19 cellular contexts compared by ENCODE assay signal in genomic region chr13:111915104-111915551, GRCh38.
DNase-seq lines count a peak whose midpoint lies in the region; ATAC-seq and TF ChIP-seq lines count a peak whose summit lies in the region.
"Had no signal": no experiment of that assay in that cellular context is flagged by ENCODE, and none has a peak within 500 bp of the region (broad histone marks: within the 10 kb centered on the region; RNA-seq: fewer than 3 reads in every experiment).

No MANE protein-coding gene starts in this region.

- no peaks in the 10 kb centered on the region for H3K36me3 ChIP-seq in H7 (replicated peaks; ENCODE audit: control insufficient read depth, insufficient read depth, low read length)
- H3K36me3 ChIP-seq in Peyer's patch: no peaks in the 10 kb centered on the region

- H3K27ac ChIP-seq in Peyer's patch: no peak overlapping the region

- ATAC-seq in GM18873 (IDR thresholded peaks at IDR 0.05; ENCODE audit: low FRiP score, unreplicated experiment) (no peak), GM18868 (IDR thresholded peaks at IDR 0.05; ENCODE audit: unreplicated experiment) (no peak)
- ATAC-seq: GM23338, HCT116 had no signal

- no peak for TF ChIP-seq POLR2A in Peyer's patch (IDR thresholded peaks at IDR 0.05)

- intact Hi-C loops in posterior vena cava (cut with DNase I): loop anchor here in 1 of 2 donors (5.0 kb wide), 1 partner anchor 623 kb away; no protein-coding TSS in a partner anchor

- DNase-seq in H7: peak; percentile 49
- DNase-seq in Peyer's patch: peak in 2 of 3 donors; percentile 2 to 31
- peak; percentile 48 for DNase-seq in islet precursor cell
- peak; percentile 67 for DNase-seq in posterior vena cava (ENCODE audit: low spot score)
- DNase-seq in NAMALWA (ENCODE audit: low spot score): no peak
- DNase-seq: CD4-positive, CD25-positive, alpha-beta regulatory T cell; DMS79; KBM-7; MM.1S; NCI-H1092 treated with DMSO at 0.1 percent for 48 hours; NCI-H1436 treated with DMSO at 0.1 percent for 48 hours; NCI-H1930; NCI-H774; OCI-M1; Right ventricle myocardium superior had no signal

- H3K27me3 ChIP-seq in H7 (ENCODE audit: control insufficient read depth, insufficient read depth, low read length) (no peaks in the 10 kb centered on the region), Peyer's patch (no peaks in the 10 kb centered on the region)

- no peaks in the 10 kb centered on the region for H3K9me3 ChIP-seq in Peyer's patch

- no peak for TF ChIP-seq CTCF in Peyer's patch (IDR thresholded peaks at IDR 0.05)

- H3K4me3 ChIP-seq in H7 (ENCODE audit: insufficient read depth, low read depth, low read length): no peak overlapping the region
- no peak overlapping the region for H3K4me3 ChIP-seq in Peyer's patch
- H3K4me3 ChIP-seq: GM23338 had no signal

- H3K4me1 ChIP-seq in Peyer's patch: no peaks in the 10 kb centered on the region
